Comparison of ENCODE assay signal across 11 cellular contexts in genomic region chr12:14937689-14938088, GRCh38. TPM values are rescaled to one million over a fixed set of nuclear protein-coding genes. Genes with fewer than 3 reads are reported as not detected.
DNase-seq lines count a peak whose midpoint lies in the region; ATAC-seq lines count a peak whose summit lies in the region.
"Had no signal": no experiment of that assay in that cellular context is flagged by ENCODE, and none has a peak within 500 bp of the region (broad histone marks: within the 10 kb centered on the region; RNA-seq: fewer than 3 reads in every experiment).

No MANE protein-coding gene starts in this region.

- no peak overlapping the region for H3K4ac ChIP-seq in trophoblast cell (ENCODE audit: low read depth, low read length)

- H3K27ac Mint-ChIP-seq in activated CD4-positive, alpha-beta T cell treated with anti-CD3 and anti-CD28 coated beads for 36 hours, result peak overlapping the region; percentile 44
- H3K27ac Mint-ChIP-seq in activated CD8-positive, alpha-beta T cell treated with anti-CD3 and anti-CD28 coated beads, Interleukin-2, amount 10 ng/mL, durations not matched to agents 7 days and 5 days, result peak overlapping the region; percentile 21

- H3K18ac ChIP-seq in trophoblast cell (ENCODE audit: low read length), result peak overlapping the region; percentile 20

- H3K9ac ChIP-seq in trophoblast cell (ENCODE audit: low read length), result no peak overlapping the region

- POLR2A ChIA-PET in activated CD4-positive, alpha-beta T cell treated with anti-CD3 and anti-CD28 coated beads for 36 hours (lab: Charles Lee), result no interaction called here
- POLR2A ChIA-PET in activated CD8-positive, alpha-beta T cell treated with anti-CD3 and anti-CD28 coated beads, Interleukin-2, amount 10 ng/mL, durations not matched to agents 7 days and 5 days (lab: Charles Lee), result interaction anchor here (1.1 to 2.3 kb wide), 3 partner anchors 10 to 53 kb away, joined by 3 to 15 read pairs (median 4); partner anchors contain the start of gene ARHGDIB

- H2BK120ac ChIP-seq in trophoblast cell (ENCODE audit: insufficient read depth, low read length, poor library complexity), result no peak overlapping the region

- no peaks in the 10 kb centered on the region for H3K27me3 ChIP-seq in trophoblast cell (ENCODE audit: insufficient read depth, low read length)
- H3K27me3 ChIP-seq: ovary had no signal

- no peak overlapping the region for H3K23ac ChIP-seq in trophoblast cell (ENCODE audit: low read length)

- peak overlapping the region; percentile 14 for H3K27ac ChIP-seq in trophoblast cell (ENCODE audit: low read depth, low read length)
- H3K27ac ChIP-seq: ovary had no signal

- DNase-seq in activated CD4-positive, alpha-beta T cell treated with anti-CD3 and anti-CD28 coated beads for 36 hours, result peak; percentile 42
- DNase-seq in activated CD4-positive, alpha-beta T cell treated with anti-CD3 and anti-CD28 coated beads, Interleukin-2, amount 50 U/mL, for 4 hours, result no peak
- no peak for DNase-seq in activated CD8-positive, alpha-beta T cell treated with anti-CD3 and anti-CD28 coated beads, Interleukin-2, amount 10 ng/mL, durations not matched to agents 7 days and 5 days
- no peak for DNase-seq in trophoblast cell
- no peak for DNase-seq in cerebellar nuclear complex (lab: John Stamatoyannopoulos, UW)
- DNase-seq in activated CD4-positive, alpha-beta T cell treated with anti-CD3 and anti-CD28 coated beads, Interleukin-2, amount 50 U/mL, for 1 hour, result no peak
- DNase-seq: KG1, ovary had no signal

- H3K36me3 ChIP-seq in trophoblast cell (ENCODE audit: control insufficient read depth in 1 of 2, insufficient read depth in 2 of 2, low read length in 2 of 2), result peaks cover 5% of the 10 kb centered on the region in 2 experiments
- H3K36me3 ChIP-seq: ovary had no signal

- H4K91ac ChIP-seq in trophoblast cell (ENCODE audit: low read depth, low read length), result no peak overlapping the region

- H3K4me2 ChIP-seq in trophoblast cell (ENCODE audit: low read length), result no peak overlapping the region

- H2AFZ ChIP-seq in trophoblast cell (ENCODE audit: insufficient read depth, low read length, poor library complexity), result no peak overlapping the region

- no CpG with 5 or more reads among the region's 1 CpG for WGBS in trophoblast cell (ENCODE audit: extremely low coverage, insufficient coverage, insufficient read length)

- no peak overlapping the region for H3K4me3 ChIP-seq in trophoblast cell (ENCODE audit: low read depth, low read length)
- H3K4me3 ChIP-seq: ovary had no signal

- H2BK5ac ChIP-seq in trophoblast cell (ENCODE audit: low read depth, low read length, poor library complexity), result no peak overlapping the region

- CTCF ChIA-PET in activated CD4-positive, alpha-beta T cell treated with anti-CD3 and anti-CD28 coated beads for 36 hours (lab: Charles Lee), result interaction anchor here (0.9 to 2.9 kb wide), 10 partner anchors 9 to 134 kb away, joined by 3 to 20 read pairs (median 4); partner anchors contain the start of genes C12orf60 and WBP11
- CTCF ChIA-PET in activated CD8-positive, alpha-beta T cell treated with anti-CD3 and anti-CD28 coated beads, Interleukin-2, amount 10 ng/mL, durations not matched to agents 7 days and 5 days (lab: Charles Lee), result interaction anchor here (0.9 to 3.3 kb wide), 12 partner anchors 9 to 161 kb away, joined by 3 to 23 read pairs (median 5); no protein-coding TSS in a partner anchor

- no peaks in the 10 kb centered on the region for H3K79me2 ChIP-seq in trophoblast cell (ENCODE audit: control insufficient read depth, insufficient read depth, low read length, poor library complexity)

- no peaks in the 10 kb centered on the region for H3K27me3 Mint-ChIP-seq in activated CD4-positive, alpha-beta T cell treated with anti-CD3 and anti-CD28 coated beads for 36 hours
- no peaks in the 10 kb centered on the region for H3K27me3 Mint-ChIP-seq in activated CD8-positive, alpha-beta T cell treated with anti-CD3 and anti-CD28 coated beads, Interleukin-2, amount 10 ng/mL, durations not matched to agents 7 days and 5 days (ENCODE audit: low read depth)

- H3K4me1 ChIP-seq in trophoblast cell (ENCODE audit: control insufficient read depth in 1 of 2, insufficient read depth in 2 of 2, low read length in 2 of 2), result peaks cover 12 to 13% of the 10 kb centered on the region in 2 experiments

- H2AK5ac ChIP-seq in trophoblast cell (ENCODE audit: low read length), result no peak overlapping the region

- intact Hi-C loops in activated CD4-positive, alpha-beta T cell treated with anti-CD3 and anti-CD28 coated beads for 36 hours (cut with DNase I, micrococcal nuclease), result loop anchor here (2.0 to 5.0 kb wide), 3 partner anchors 27 to 60 kb away; no protein-coding TSS in a partner anchor

- peaks cover 3% of the 10 kb centered on the region for H3K9me3 Mint-ChIP-seq in activated CD4-positive, alpha-beta T cell treated with anti-CD3 and anti-CD28 coated beads for 36 hours (ENCODE audit: low read depth)
- H3K9me3 Mint-ChIP-seq in activated CD8-positive, alpha-beta T cell treated with anti-CD3 and anti-CD28 coated beads, Interleukin-2, amount 10 ng/mL, durations not matched to agents 7 days and 5 days (ENCODE audit: insufficient read depth), result no peaks in the 10 kb centered on the region

- H2BK12ac ChIP-seq in trophoblast cell (ENCODE audit: low read length), result peak overlapping the region; percentile 74

- H3K4me1 Mint-ChIP-seq in activated CD4-positive, alpha-beta T cell treated with anti-CD3 and anti-CD28 coated beads for 36 hours, result peaks cover 30% of the 10 kb centered on the region
- peaks cover 20% of the 10 kb centered on the region for H3K4me1 Mint-ChIP-seq in activated CD8-positive, alpha-beta T cell treated with anti-CD3 and anti-CD28 coated beads, Interleukin-2, amount 10 ng/mL, durations not matched to agents 7 days and 5 days (ENCODE audit: low read depth)

- no peak overlapping the region for H3K4me3 Mint-ChIP-seq in activated CD4-positive, alpha-beta T cell treated with anti-CD3 and anti-CD28 coated beads for 36 hours
- no peak overlapping the region for H3K4me3 Mint-ChIP-seq in activated CD8-positive, alpha-beta T cell treated with anti-CD3 and anti-CD28 coated beads, Interleukin-2, amount 10 ng/mL, durations not matched to agents 7 days and 5 days

- no peaks in the 10 kb centered on the region for H3K9me3 ChIP-seq in trophoblast cell (ENCODE audit: insufficient read depth, low read depth, low read length)
- H3K9me3 ChIP-seq: ovary had no signal

- H4K12ac ChIP-seq in trophoblast cell (ENCODE audit: low read depth, low read length), result no peak overlapping the region

- no peak overlapping the region for H4K8ac ChIP-seq in trophoblast cell (ENCODE audit: low read depth, low read length)

- peaks cover 21% of the 10 kb centered on the region for H3K79me1 ChIP-seq in trophoblast cell (ENCODE audit: low read length)

- no peak overlapping the region for H3K14ac ChIP-seq in trophoblast cell (ENCODE audit: low read length)

- peaks cover 54% of the 10 kb centered on the region for H3K36me3 Mint-ChIP-seq in activated CD4-positive, alpha-beta T cell treated with anti-CD3 and anti-CD28 coated beads for 36 hours (ENCODE audit: low read depth)
- peaks cover 83% of the 10 kb centered on the region for H3K36me3 Mint-ChIP-seq in activated CD8-positive, alpha-beta T cell treated with anti-CD3 and anti-CD28 coated beads, Interleukin-2, amount 10 ng/mL, durations not matched to agents 7 days and 5 days (ENCODE audit: low read depth)

- peak; percentile 31 for ATAC-seq in activated CD4-positive, alpha-beta T cell treated with anti-CD3 and anti-CD28 coated beads for 36 hours
- ATAC-seq in HG02885 (IDR thresholded peaks at IDR 0.05; ENCODE audit: poor library complexity, unreplicated experiment) (peak; percentile 65), HG03342 (IDR thresholded peaks at IDR 0.05; ENCODE audit: unreplicated experiment) (no peak)
- peak; percentile 56 for ATAC-seq in activated CD8-positive, alpha-beta T cell treated with anti-CD3 and anti-CD28 coated beads, Interleukin-2, amount 10 ng/mL, durations not matched to agents 7 days and 5 days

RNA-seq across cellular contexts. Expression of gene ERP27, which starts 0.6 kb away (rescaled TPM):
- total RNA-seq in activated CD4-positive, alpha-beta T cell treated with anti-CD3 and anti-CD28 coated beads for 36 hours, result 1 to 10 TPM; 1.7 to 2.0 TPM
- total RNA-seq in activated CD8-positive, alpha-beta T cell treated with anti-CD3 and anti-CD28 coated beads, Interleukin-2, amount 10 ng/mL, durations not matched to agents 7 days and 5 days, result 1 to 10 TPM; 7.9 to 8.7 TPM
- 42.0 and 49.0 TPM in 2 replicates for polyA plus RNA-seq in trophoblast cell (2013)

RNA-seq across cellular contexts. Expression of gene ARHGDIB, which starts 23.7 kb away (rescaled TPM):
- total RNA-seq in activated CD4-positive, alpha-beta T cell treated with anti-CD3 and anti-CD28 coated beads for 36 hours, result 100 to 1,000 TPM; 596 to 912 TPM
- total RNA-seq in activated CD8-positive, alpha-beta T cell treated with anti-CD3 and anti-CD28 coated beads, Interleukin-2, amount 10 ng/mL, durations not matched to agents 7 days and 5 days, result 1,000 to 10,000 TPM; 1,528 to 1,576 TPM
- polyA plus RNA-seq in trophoblast cell (2013), result 144 and 156 TPM in 2 replicates

RNA-seq across cellular contexts. Expression of gene PDE6H, which starts 35.2 kb away (rescaled TPM):
- under 1 TPM in 1 of 2 experiments, not detected in 1; 0.25 TPM for total RNA-seq in activated CD4-positive, alpha-beta T cell treated with anti-CD3 and anti-CD28 coated beads for 36 hours
- total RNA-seq in activated CD8-positive, alpha-beta T cell treated with anti-CD3 and anti-CD28 coated beads, Interleukin-2, amount 10 ng/mL, durations not matched to agents 7 days and 5 days, result under 1 TPM in 1 of 2 experiments, not detected in 1; 0.40 TPM
- polyA plus RNA-seq in trophoblast cell (2013), result not detected in 2 replicates
- total RNA-seq: ovary had no signal
- polyA plus RNA-seq: adipose tissue, ovary had no signal

RNA-seq across cellular contexts. Expression of gene MGP, which starts 52.0 kb away (rescaled TPM):
- not detected for total RNA-seq in activated CD4-positive, alpha-beta T cell treated with anti-CD3 and anti-CD28 coated beads for 36 hours
- total RNA-seq in activated CD8-positive, alpha-beta T cell treated with anti-CD3 and anti-CD28 coated beads, Interleukin-2, amount 10 ng/mL, durations not matched to agents 7 days and 5 days, result under 1 TPM; 0.21 to 0.34 TPM
- polyA plus RNA-seq in trophoblast cell (2013), result 0.39 and 0.45 TPM in 2 replicates
